In the genomic region with DNA sequence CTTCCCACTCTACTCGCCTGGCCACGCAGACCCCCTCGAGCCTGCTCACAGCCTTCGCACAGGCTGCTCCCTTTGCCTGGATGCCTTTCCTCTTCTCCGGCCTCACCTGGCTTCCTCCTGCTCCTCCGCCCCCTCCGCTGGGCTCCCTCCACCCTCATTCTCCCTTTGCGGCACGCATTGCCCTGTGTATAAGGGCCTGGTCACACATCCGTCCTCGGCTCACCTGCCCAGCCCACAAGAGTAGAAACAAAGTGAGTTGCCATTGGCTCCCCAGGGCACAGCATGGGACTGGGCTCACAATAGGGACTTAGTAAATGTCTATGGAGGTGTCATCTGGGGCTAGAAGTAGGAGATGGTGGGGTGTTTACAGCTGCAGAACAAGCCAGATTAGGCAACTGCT, we compare ENCODE assay signal across 15 cellular contexts. TPM values are rescaled to one million over a fixed set of nuclear protein-coding genes. Genes with fewer than 3 reads are reported as not detected.
DNase-seq lines count a peak whose midpoint lies in the region; ATAC-seq and TF ChIP-seq lines count a peak whose summit lies in the region.
"Had no signal": no experiment of that assay in that cellular context is flagged by ENCODE, and none has a peak within 500 bp of the region (broad histone marks: within the 10 kb centered on the region; RNA-seq: fewer than 3 reads in every experiment).

No MANE protein-coding gene starts in this region.

- H3K27ac ChIP-seq in neuronal stem cell (replicated peaks; ENCODE audit: low read length) = no peak overlapping the region
- peak overlapping the region; percentile 91 for H3K27ac ChIP-seq in vagina
- H3K27ac ChIP-seq: hepatocyte had no signal

- no CpG with 5 or more reads among the region's 11 CpGs for WGBS in neuronal stem cell (ENCODE audit: extremely low coverage in 2 of 2, insufficient read length in 2 of 2, insufficient replicate concordance in 1 of 2), 2 donors

- H3K27ac Mint-ChIP-seq in natural killer cell = no peak overlapping the region
- H3K27ac Mint-ChIP-seq in natural killer cell treated with Interleukin-12 subunit alpha and Interleukin-12 subunit beta and Interleukin-15 and Interleukin-18, amount 100 ng/mL, for 72 hours = no peak overlapping the region
- H3K27ac Mint-ChIP-seq in endothelial cell (ENCODE audit: unreplicated experiment) = peak overlapping the region; percentile 43

- no peak overlapping the region for H3K4me2 ChIP-seq in neuronal stem cell (ENCODE audit: insufficient read depth, low read length, poor library complexity, severe bottlenecking)

- peak overlapping the region; percentile 33 for H3K18ac ChIP-seq in neuronal stem cell (ENCODE audit: low read length)

- TF ChIP-seq CTCF in natural killer cell (IDR thresholded peaks at IDR 0.05) (no peak), endothelial cell (IDR thresholded peaks at IDR 0.05; ENCODE audit: unreplicated experiment) (no peak), vagina (IDR thresholded peaks at IDR 0.05) (no peak)

- H3K9me3 ChIP-seq in neuronal stem cell (replicated peaks in 1 of 2; ENCODE audit: control insufficient read depth in 2 of 2, insufficient read depth in 1 of 2, low read depth in 1 of 2, low read length in 2 of 2) (peaks cover 0 to 5% of the 10 kb centered on the region in 2 donors), vagina (no peaks in the 10 kb centered on the region)

- peak overlapping the region; percentile 51 for H2AK5ac ChIP-seq in neuronal stem cell (ENCODE audit: low read depth, low read length)

- H3K36me3 Mint-ChIP-seq in natural killer cell (no peaks in the 10 kb centered on the region), endothelial cell (ENCODE audit: low read depth, unreplicated experiment) (peaks cover 63% of the 10 kb centered on the region)
- H3K36me3 Mint-ChIP-seq in natural killer cell treated with Interleukin-12 subunit alpha and Interleukin-12 subunit beta and Interleukin-15 and Interleukin-18, amount 100 ng/mL, for 72 hours = no peaks in the 10 kb centered on the region

- peak overlapping the region; percentile 82 for H2BK15ac ChIP-seq in neuronal stem cell (ENCODE audit: low read length)

- H3K36me3 ChIP-seq in neuronal stem cell (replicated peaks in 1 of 2; ENCODE audit: control insufficient read depth in 2 of 2, insufficient read depth in 2 of 2, low read length in 2 of 2) = no peaks in the 10 kb centered on the region
- no peaks in the 10 kb centered on the region for H3K36me3 ChIP-seq in vagina

- DNase-seq in natural killer cell (no peak), endothelial cell (ENCODE audit: low spot score) (no peak), neuronal stem cell (ENCODE audit: low spot score) (no peak), vagina (ENCODE audit: extremely low spot score in 2 of 2) (no peak), DMS79 treated with DMSO at 0.1 percent for 48 hours (lab: John Stamatoyannopoulos, UW) (no peak), T-helper 1 cell (no peak)
- no peak for DNase-seq in natural killer cell treated with Interleukin-12 subunit alpha and Interleukin-12 subunit beta and Interleukin-15 and Interleukin-18, amount 100 ng/mL, for 72 hours (ENCODE audit: low spot score)
- no peak for DNase-seq in activated naive CD4-positive, alpha-beta T cell (lab: John Stamatoyannopoulos, UW)
- DNase-seq: activated CD8-positive, alpha-beta memory T cell treated with anti-CD3 and anti-CD28 coated beads, Interleukin-2, amount 50 U/mL, for 4 hours; AML-193; effector memory CD4-positive, alpha-beta T cell; GF-D8; midbrain had no signal

- TF ChIP-seq POLR2A in vagina (IDR thresholded peaks at IDR 0.05) = no peak

- no peak overlapping the region for H2AFZ ChIP-seq in neuronal stem cell (ENCODE audit: low read length)
- H2AFZ ChIP-seq: hepatocyte had no signal

- H3K4me3 Mint-ChIP-seq in natural killer cell = peak overlapping the region; percentile 32
- H3K4me3 Mint-ChIP-seq in natural killer cell treated with Interleukin-12 subunit alpha and Interleukin-12 subunit beta and Interleukin-15 and Interleukin-18, amount 100 ng/mL, for 72 hours = no peak overlapping the region
- peak overlapping the region; percentile 100 for H3K4me3 Mint-ChIP-seq in endothelial cell (ENCODE audit: unreplicated experiment)

- no peak overlapping the region for H3K14ac ChIP-seq in neuronal stem cell (ENCODE audit: low read length)

- H3K27me3 ChIP-seq in neuronal stem cell (ENCODE audit: control insufficient read depth in 3 of 3, insufficient read depth in 3 of 3, low read depth in 1 of 3, low read length in 3 of 3) = peaks cover 8 to 27% (median 14%) of the 10 kb centered on the region in 3 experiments
- no peaks in the 10 kb centered on the region for H3K27me3 ChIP-seq in vagina

- H4K8ac ChIP-seq in neuronal stem cell (ENCODE audit: low read depth, low read length) = no peak overlapping the region

- ATAC-seq in natural killer cell = no peak
- ATAC-seq in natural killer cell treated with Interleukin-12 subunit alpha and Interleukin-12 subunit beta and Interleukin-15 and Interleukin-18, amount 100 ng/mL, for 72 hours = no peak

- H3K9me3 Mint-ChIP-seq in natural killer cell (no peaks in the 10 kb centered on the region), endothelial cell (ENCODE audit: unreplicated experiment) (no peaks in the 10 kb centered on the region)
- no peaks in the 10 kb centered on the region for H3K9me3 Mint-ChIP-seq in natural killer cell treated with Interleukin-12 subunit alpha and Interleukin-12 subunit beta and Interleukin-15 and Interleukin-18, amount 100 ng/mL, for 72 hours

- H3K23ac ChIP-seq in neuronal stem cell (ENCODE audit: low read depth, low read length, poor library complexity) = no peak overlapping the region

- no peak overlapping the region for H2BK120ac ChIP-seq in neuronal stem cell (ENCODE audit: low read depth, low read length)

- no peak overlapping the region for H2BK5ac ChIP-seq in neuronal stem cell (ENCODE audit: low read length)

- H3K27me3 Mint-ChIP-seq in natural killer cell (ENCODE audit: low read depth in 2 of 2) (peaks cover 0 to 9% of the 10 kb centered on the region in 2 donors), endothelial cell (ENCODE audit: unreplicated experiment) (peaks cover 27% of the 10 kb centered on the region)
- peaks cover 5 to 12% of the 10 kb centered on the region in 2 donors for H3K27me3 Mint-ChIP-seq in natural killer cell treated with Interleukin-12 subunit alpha and Interleukin-12 subunit beta and Interleukin-15 and Interleukin-18, amount 100 ng/mL, for 72 hours

- H3K4me1 ChIP-seq in neuronal stem cell (ENCODE audit: control insufficient read depth in 2 of 2, insufficient read depth in 1 of 2, low read depth in 1 of 2, low read length in 2 of 2) (peaks cover 43 to 47% of the 10 kb centered on the region in 2 donors), vagina (peaks cover 76% of the 10 kb centered on the region)

- H3K4me3 ChIP-seq in neuronal stem cell (ENCODE audit: low read length in 2 of 2) = no peak overlapping the region
- H3K4me3 ChIP-seq in vagina = peak overlapping the region; percentile 68 to 80
- H3K4me3 ChIP-seq: hepatocyte had no signal

- peak overlapping the region; percentile 25 for H3K9ac ChIP-seq in neuronal stem cell (ENCODE audit: low read depth, low read length, poor library complexity)

- peaks cover 10% of the 10 kb centered on the region for H3K79me1 ChIP-seq in neuronal stem cell (ENCODE audit: low read depth, low read length)

- intact Hi-C loops in natural killer cell (cut with micrococcal nuclease) (no loop called here), vagina (cut with DNase I) (no loop called here)

- no peak overlapping the region for H4K91ac ChIP-seq in neuronal stem cell (ENCODE audit: low read depth, low read length, poor library complexity)

- H2BK12ac ChIP-seq in neuronal stem cell (ENCODE audit: low read length) = peak overlapping the region; percentile 67

- H3K4ac ChIP-seq in neuronal stem cell (ENCODE audit: low read length) = no peak overlapping the region

- H3K4me1 Mint-ChIP-seq in natural killer cell = peaks cover 62 to 69% of the 10 kb centered on the region in 2 donors
- H3K4me1 Mint-ChIP-seq in natural killer cell treated with Interleukin-12 subunit alpha and Interleukin-12 subunit beta and Interleukin-15 and Interleukin-18, amount 100 ng/mL, for 72 hours (ENCODE audit: low read depth in 2 of 2) = peaks cover 20 to 41% of the 10 kb centered on the region in 2 donors
- H3K4me1 Mint-ChIP-seq in endothelial cell (ENCODE audit: unreplicated experiment) = peaks cover 69% of the 10 kb centered on the region

RNA-seq across cellular contexts. Expression of gene PLXND1, which starts 4.2 kb away (rescaled TPM):
- total RNA-seq in natural killer cell (100 to 1,000 TPM; 135 to 214 (median 189) TPM), endothelial cell (ENCODE audit: unreplicated experiment) (1,753 TPM), vagina (96.5 TPM)
- 1 to 10 TPM; 2.8 to 4.8 TPM for total RNA-seq in natural killer cell treated with Interleukin-12 subunit alpha and Interleukin-12 subunit beta and Interleukin-15 and Interleukin-18, amount 100 ng/mL, for 72 hours
- 43.7 TPM for polyA plus RNA-seq in neuronal stem cell (2013, experiment 1 of 2)
- 41.8 TPM for polyA plus RNA-seq in neuronal stem cell (2013, experiment 2 of 2)

RNA-seq across cellular contexts. Expression of gene H1-8, which starts 59.3 kb away (rescaled TPM):
- not detected for total RNA-seq in natural killer cell
- not detected for total RNA-seq in natural killer cell treated with Interleukin-12 subunit alpha and Interleukin-12 subunit beta and Interleukin-15 and Interleukin-18, amount 100 ng/mL, for 72 hours
- total RNA-seq in endothelial cell (ENCODE audit: unreplicated experiment) = 2.7 TPM
- not detected for polyA plus RNA-seq in neuronal stem cell (2013, experiment 1 of 2)
- polyA plus RNA-seq in neuronal stem cell (2013, experiment 2 of 2) = not detected
- not detected for total RNA-seq in vagina
- total RNA-seq: hepatocyte had no signal
- polyA plus RNA-seq: adipose tissue, hepatocyte had no signal

Comparison
In these comparisons a context has a peak if more than half of its experiments do, and no peak if none do; other contexts are left out.
1. RNA of gene PLXND1, which starts 4.2 kb away (total RNA-seq): 1,753 TPM in endothelial cell (single experiment), 135 to 214 TPM in natural killer cell and 96.5 TPM in vagina (single experiment); 2.8 to 4.8 TPM in natural killer cell treated with Interleukin-12 subunit alpha and Interleukin-12 subunit beta and Interleukin-15 and Interleukin-18, amount 100 ng/mL, for 72 hours; every median in the first group is over 10 times any median in the second.
2. H3K4me3 ChIP-seq: peak in vagina (2 of 2); none in neuronal stem cell (0 of 2).